19 cellular contexts compared by ENCODE assay signal in the genomic region with DNA sequence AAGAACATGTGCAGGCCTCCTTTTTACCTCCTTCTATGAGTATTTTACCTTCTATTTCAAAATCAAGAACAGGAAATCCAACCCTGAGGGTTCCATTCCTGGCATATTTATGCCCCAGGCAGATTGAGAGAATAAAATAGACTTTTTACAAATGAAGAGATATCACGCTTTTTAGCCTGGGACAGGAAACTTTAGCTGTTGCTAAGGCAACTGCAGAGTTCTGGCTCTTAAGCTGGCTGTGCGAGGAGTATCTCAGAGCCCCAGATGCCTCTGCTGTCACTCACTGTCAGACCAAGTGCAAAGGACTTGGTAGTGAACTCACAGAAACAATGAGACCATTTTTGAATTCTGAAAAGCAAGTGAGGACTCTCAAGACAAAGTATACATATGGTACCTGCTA.
"Had no signal": no experiment of that assay in that cellular context is flagged by ENCODE, and none has a peak within 500 bp of the region (broad histone marks: within the 10 kb centered on the region; RNA-seq: fewer than 3 reads in every experiment).

No MANE protein-coding gene starts in this region.

- H3K9me3 ChIP-seq: body of pancreas, mucosa of descending colon, transverse colon had no signal

- H3K27me3 ChIP-seq: body of pancreas, transverse colon had no signal

- ATAC-seq: activated CD8-positive, alpha-beta T cell treated with anti-CD3 and anti-CD28 coated beads for 36 hours; activated T-cell treated with anti-CD3 and anti-CD28 coated beads, Interleukin-2, amount 50 U/mL, for 4 hours; body of pancreas; left colon; mucosa of descending colon; naive thymus-derived CD4-positive, alpha-beta T cell had no signal

- H3K36me3 ChIP-seq: transverse colon had no signal

- H3K4me1 ChIP-seq: body of pancreas had no signal

- H3K27ac ChIP-seq: body of pancreas, transverse colon had no signal

- H3K4me3 ChIP-seq: body of pancreas, mucosa of descending colon, transverse colon had no signal

- DNase-seq: activated B cell treated with CpG ODN at 0.5 μM for 24 hours; activated CD4-positive, alpha-beta T cell treated with anti-CD3 and anti-CD28 coated beads for 48 hours; activated CD8-positive, alpha-beta T cell treated with anti-CD3 and anti-CD28 coated beads for 36 hours; activated effector memory CD4-positive, alpha-beta T cell treated with anti-CD3 and anti-CD28 coated beads, Interleukin-2, amount 50 U/mL, for 16 hours; activated T-cell treated with anti-CD3 and anti-CD28 coated beads, Interleukin-2, amount 50 U/mL, for 4 hours; body of pancreas; effector memory CD4-positive, alpha-beta T cell; foreskin melanocyte; head of caudate nucleus; left colon; mucosa of descending colon; naive thymus-derived CD4-positive, alpha-beta T cell; posterior cingulate gyrus; small intestine; stimulated activated CD4-positive, alpha-beta T cell treated with anti-CD3 and anti-CD28 coated beads, Interleukin-4, amount 100 ng/mL, for 4 hours; stimulated activated CD8-positive, alpha-beta memory T cell treated with anti-CD3 and anti-CD28 coated beads, Interleukin-4, amount 100 ng/mL, for 48 hours; stimulated activated naive CD4-positive, alpha-beta T cell treated with Interleukin-2 at 50 U/mL for 16 hours; substantia nigra; transverse colon had no signal
